ENCODE assay signal across 8 cellular contexts in the genomic region with DNA sequence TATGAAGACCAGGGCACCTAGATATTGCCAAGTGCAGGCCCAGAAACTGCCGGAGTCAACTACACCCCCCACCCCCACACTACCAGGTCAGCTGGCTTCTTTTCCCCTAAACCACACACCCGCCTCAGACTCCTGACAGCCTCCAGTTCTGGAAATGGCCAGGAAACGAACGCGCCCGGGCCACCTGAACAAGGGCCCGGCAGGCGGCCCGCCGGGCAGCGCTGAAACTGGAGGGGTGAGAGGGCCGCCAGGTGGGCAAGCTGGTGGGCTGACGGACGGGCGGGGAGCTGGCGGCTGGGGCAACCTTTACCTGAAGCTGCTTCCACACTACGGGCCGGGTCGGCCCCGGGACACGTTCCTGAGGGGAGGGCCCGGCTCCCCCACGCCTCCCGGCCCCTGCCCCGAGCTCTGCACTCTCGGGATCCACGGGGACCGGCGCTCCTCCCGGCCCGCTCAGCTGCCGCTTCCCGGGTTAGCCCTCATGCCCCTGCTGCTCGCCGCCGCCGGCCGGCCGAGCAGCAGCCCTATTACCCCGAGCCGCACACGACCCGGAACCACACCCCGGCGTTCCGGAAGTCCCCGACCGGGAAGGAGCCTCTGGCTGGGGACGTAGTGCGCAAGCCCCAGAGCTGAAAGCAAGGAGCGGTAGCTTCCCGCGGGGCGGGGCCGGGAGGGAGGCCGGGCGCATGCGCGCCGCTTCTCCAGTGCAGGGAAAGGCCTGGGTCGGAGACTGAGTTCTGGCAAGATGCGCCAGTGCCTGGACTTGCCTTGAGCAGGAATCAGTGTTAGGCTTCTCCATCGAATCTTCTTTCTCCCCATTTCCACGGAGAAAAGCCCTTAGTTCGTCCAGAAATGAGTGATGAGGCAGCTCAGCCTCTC. TPM values are rescaled to one million over a fixed set of nuclear protein-coding genes. Genes with fewer than 3 reads are reported as not detected.
DNase-seq lines count a peak whose midpoint lies in the region; ATAC-seq and TF ChIP-seq lines count a peak whose summit lies in the region.

TSS of gene MAPKAP1 (minus strand) at position 548 of the 879 bp plus-strand sequence. CDS start 34,634 bp downstream, outside the sequence.

- H3K36me3 ChIP-seq in prostate gland = no peaks in the 10 kb centered on the region

- peak within 1 kb of the TSS; percentile 71 to 76 for H3K4me3 ChIP-seq in prostate gland

- peak in 2 of 4 experiments; percentile 1 to 32 for TF ChIP-seq CTCF in prostate gland (IDR thresholded peaks at IDR 0.05)

- ATAC-seq in GM18505 (IDR thresholded peaks at IDR 0.05; ENCODE audit: unreplicated experiment) (peak; percentile 98), HG02970 (IDR thresholded peaks at IDR 0.05; ENCODE audit: low FRiP score, unreplicated experiment) (peak; percentile 92), left ventricle myocardium superior (peak; percentile 100)

- H3K27ac ChIP-seq in angular gyrus (ENCODE audit: low read depth, low read length) (peak within 1 kb of the TSS; percentile 85), prostate gland (peak within 1 kb of the TSS; percentile 41 to 55)

- H3K27me3 ChIP-seq in prostate gland (replicated peaks; ENCODE audit: insufficient read depth) = no peaks in the 10 kb centered on the region

- TF ChIP-seq POLR2A in GM18505 (IDR thresholded peaks at IDR 0.05; ENCODE audit: borderline replicate concordance, extremely low read depth, insufficient read depth, insufficient read length) (peak; percentile 91), prostate gland (IDR thresholded peaks at IDR 0.05) (peak; percentile 58)

- WGBS in prostate gland = under 1% methylated on average over 62 of the region's 65 CpGs

- H3K4me1 ChIP-seq in prostate gland (replicated peaks) = peaks cover 7% of the 10 kb centered on the region

- intact Hi-C loops in left ventricle myocardium superior (cut with micrococcal nuclease) = no loop called here
- intact Hi-C loops in prostate gland (cut with DNase I) = loop anchor here (2.0 kb wide), 1 partner anchor 40 kb away; the partner anchor contains the start of gene PBX3

- H3K9me3 ChIP-seq in prostate gland = no peaks in the 10 kb centered on the region

- peak; percentile 33 for DNase-seq in NCI-H187 treated with DMSO at 0.1 percent for 48 hours (lab: John Stamatoyannopoulos, UW)
- peak; percentile 80 to 94 (median 90) for DNase-seq in T-helper 2 cell
- peak; percentile 99 for DNase-seq in left ventricle myocardium superior
- DNase-seq in prostate gland (ENCODE audit: low spot score) = peak; percentile 93
- peak; percentile 97 for DNase-seq in ureter (ENCODE audit: low spot score)

RNA-seq across cellular contexts. Expression of gene MAPKAP1, which starts in this region (rescaled TPM):
- total RNA-seq in left ventricle myocardium superior (146 TPM), prostate gland (10 to 100 TPM; 62.4 to 91.2 TPM), ureter (80.0 TPM)

Comparison
In these comparisons a context has a peak if more than half of its experiments do, and no peak if none do; other contexts are left out.
1. Peak in every context shown above with its lines: DNase-seq, ATAC-seq, H3K4me3 ChIP-seq and H3K27ac ChIP-seq.
2. DNase-seq: peak in every context shown above with its lines; median percentile 99 in left ventricle myocardium superior; 97 in ureter; 93 in prostate gland; 90 in T-helper 2 cell; 33 in NCI-H187 treated with DMSO at 0.1 percent for 48 hours.